ENCODE assay signal across 34 cellular contexts in genomic region chr5:163321511-163321910, GRCh38.
"Had no signal": no experiment of that assay in that cellular context is flagged by ENCODE, and none has a peak within 500 bp of the region (broad histone marks: within the 10 kb centered on the region; RNA-seq: fewer than 3 reads in every experiment).

No MANE protein-coding gene starts in this region.

- DNase-seq: Karpas-422, Kasumi-1, MG63, MM.1S, MV-4-11, NCI-H1048, NCI-H1092, NCI-H1092 treated with DMSO at 0.1 percent for 48 hours, NCI-H1105, NCI-H1105 treated with DMSO at 0.1 percent for 48 hours, NCI-H1417, NCI-H1417 treated with DMSO at 0.1 percent for 48 hours, NCI-H1436, NCI-H1436 treated with DMSO at 0.1 percent for 48 hours, NCI-H146, NCI-H1694, NCI-H1694 treated with DMSO at 0.1 percent for 48 hours, NCI-H187, NCI-H187 treated with DMSO at 0.1 percent for 48 hours, NCI-H1930, NCI-H2029, NCI-H2029 treated with DMSO at 0.1 percent for 48 hours, NCI-H2081, NCI-H2081 treated with DMSO at 0.1 percent for 48 hours, NCI-H2107, NCI-H2171, NCI-H2171 treated with DMSO at 0.1 percent for 48 hours, NCI-H2227 treated with DMSO at 0.1 percent for 48 hours, NCI-H226, NCI-H345, NCI-H446, NCI-H446 treated with DMSO at 0.1 percent for 48 hours, NCI-H510A had no signal

- H3K27ac ChIP-seq: KMS-11 had no signal

- H3K4me3 ChIP-seq: MG63 had no signal

- H3K36me3 ChIP-seq: MG63 had no signal

- H3K9ac ChIP-seq: KMS-11 had no signal

- H3K9me3 ChIP-seq: MG63 had no signal
